ENCODE assay signal across 25 cellular contexts in the genomic region with DNA sequence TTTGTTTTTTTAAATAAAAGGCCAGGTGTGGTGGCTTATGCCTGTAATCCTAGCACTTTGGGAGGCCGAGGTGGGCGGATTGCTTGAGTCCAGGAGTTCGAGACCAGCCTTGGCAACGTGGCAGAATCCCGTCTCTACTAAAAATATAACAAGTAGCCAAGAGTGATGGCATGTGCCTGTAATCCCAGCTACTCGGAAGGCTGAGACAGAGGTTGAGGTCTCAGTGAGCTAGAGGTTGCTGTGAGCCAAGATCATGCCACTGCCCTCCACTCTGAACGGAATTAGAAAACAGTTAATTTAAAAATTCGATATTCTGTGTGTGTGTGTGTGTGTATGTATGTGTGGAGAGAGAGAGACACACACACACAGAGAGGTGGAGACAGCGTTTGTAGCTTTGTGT.
"Had no signal": no experiment of that assay in that cellular context is flagged by ENCODE, and none has a peak within 500 bp of the region (broad histone marks: within the 10 kb centered on the region; RNA-seq: fewer than 3 reads in every experiment).

No MANE protein-coding gene starts in this region.

- H3K4me2 ChIP-seq: smooth muscle cell had no signal

- H3K4me1 ChIP-seq: uterus had no signal

- H3K9me3 ChIP-seq: uterus had no signal

- H3K36me3 Mint-ChIP-seq: activated naive CD8-positive, alpha-beta T cell; natural killer cell; type B pancreatic cell had no signal

- H3K27me3 Mint-ChIP-seq: activated CD4-positive, alpha-beta T cell treated with anti-CD3 and anti-CD28 coated beads for 36 hours; activated CD8-positive, alpha-beta memory T cell treated with anti-CD3 and anti-CD28 coated beads, Interleukin-2, amount 10 ng/mL, durations not matched to agents 7 days and 5 days; activated naive CD8-positive, alpha-beta T cell; stimulated activated memory B cell treated with anti-CD40 and anti-IgM and Interleukin-4, amounts not matched to agents 10 μg/mL and 1 μg/mL and 100 μg/mL, for 72 hours; stimulated activated naive CD8-positive, alpha-beta T cell treated with anti-CD3 and anti-CD28 coated beads, Interleukin-15, amount 100 ng/mL, for 72 hours; type B pancreatic cell had no signal

- H3K27ac ChIP-seq: uterus had no signal

- H3K27me3 ChIP-seq: uterus had no signal

- H3K4me3 Mint-ChIP-seq: activated CD4-positive, alpha-beta T cell treated with anti-CD3 and anti-CD28 coated beads for 36 hours; activated CD8-positive, alpha-beta memory T cell treated with anti-CD3 and anti-CD28 coated beads, Interleukin-2, amount 10 ng/mL, durations not matched to agents 7 days and 5 days; activated CD8-positive, alpha-beta T cell treated with anti-CD3 and anti-CD28 coated beads, Interleukin-2, amount 10 ng/mL, durations not matched to agents 7 days and 5 days; activated naive CD8-positive, alpha-beta T cell; natural killer cell; stimulated activated memory B cell treated with anti-CD40 and anti-IgM and Interleukin-4, amounts not matched to agents 10 μg/mL and 1 μg/mL and 100 μg/mL, for 72 hours; stimulated activated naive CD8-positive, alpha-beta T cell treated with anti-CD3 and anti-CD28 coated beads, Interleukin-15, amount 100 ng/mL, for 72 hours; type B pancreatic cell had no signal

- H3K9me3 Mint-ChIP-seq: natural killer cell; stimulated activated memory B cell treated with anti-CD40 and anti-IgM and Interleukin-4, amounts not matched to agents 10 μg/mL and 1 μg/mL and 100 μg/mL, for 72 hours; stimulated activated naive CD8-positive, alpha-beta T cell treated with anti-CD3 and anti-CD28 coated beads, Interleukin-15, amount 100 ng/mL, for 72 hours had no signal

- H3K4me3 ChIP-seq: lung, smooth muscle cell, uterus had no signal

- ATAC-seq: activated CD4-positive, alpha-beta T cell treated with anti-CD3 and anti-CD28 coated beads for 36 hours; activated CD8-positive, alpha-beta memory T cell treated with anti-CD3 and anti-CD28 coated beads, Interleukin-2, amount 10 ng/mL, durations not matched to agents 7 days and 5 days; activated CD8-positive, alpha-beta T cell treated with anti-CD3 and anti-CD28 coated beads, Interleukin-2, amount 10 ng/mL, durations not matched to agents 7 days and 5 days; esophagus mucosa; left lobe of liver; natural killer cell; stimulated activated memory B cell treated with anti-CD40 and anti-IgM and Interleukin-4, amounts not matched to agents 10 μg/mL and 1 μg/mL and 100 μg/mL, for 72 hours; stimulated activated naive CD8-positive, alpha-beta T cell treated with anti-CD3 and anti-CD28 coated beads, Interleukin-15, amount 100 ng/mL, for 72 hours had no signal

- H3K27ac Mint-ChIP-seq: activated CD4-positive, alpha-beta T cell treated with anti-CD3 and anti-CD28 coated beads for 36 hours; activated CD8-positive, alpha-beta memory T cell treated with anti-CD3 and anti-CD28 coated beads, Interleukin-2, amount 10 ng/mL, durations not matched to agents 7 days and 5 days; activated CD8-positive, alpha-beta T cell treated with anti-CD3 and anti-CD28 coated beads, Interleukin-2, amount 10 ng/mL, durations not matched to agents 7 days and 5 days; activated naive CD8-positive, alpha-beta T cell; stimulated activated memory B cell treated with anti-CD40 and anti-IgM and Interleukin-4, amounts not matched to agents 10 μg/mL and 1 μg/mL and 100 μg/mL, for 72 hours; stimulated activated naive CD8-positive, alpha-beta T cell treated with anti-CD3 and anti-CD28 coated beads, Interleukin-15, amount 100 ng/mL, for 72 hours; type B pancreatic cell had no signal

- H3K36me3 ChIP-seq: uterus had no signal

- DNase-seq: activated CD4-positive, alpha-beta T cell treated with anti-CD3 and anti-CD28 coated beads for 36 hours; activated CD8-positive, alpha-beta memory T cell treated with anti-CD3 and anti-CD28 coated beads, Interleukin-2, amount 10 ng/mL, durations not matched to agents 7 days and 5 days; activated CD8-positive, alpha-beta T cell treated with anti-CD3 and anti-CD28 coated beads, Interleukin-2, amount 10 ng/mL, durations not matched to agents 7 days and 5 days; activated effector memory CD4-positive, alpha-beta T cell treated with Interleukin-2 at 50 U/mL for 16 hours; activated naive CD4-positive, alpha-beta T cell treated with Interleukin-2 at 50 U/mL for 16 hours; anterior cingulate cortex; foreskin fibroblast; head of caudate nucleus; mesendoderm; natural killer cell; retina; stimulated activated CD4-positive, alpha-beta T cell treated with anti-CD3 and anti-CD28 coated beads, Interleukin-1b, Interleukin-23, amount 100 ng/mL, for 48 hours; stimulated activated CD4-positive, alpha-beta T cell treated with anti-CD3 and anti-CD28 coated beads, Interleukin-4, amount 100 ng/mL, for 4 hours; stimulated activated CD8-positive, alpha-beta memory T cell treated with anti-CD3 and anti-CD28 coated beads, Interleukin-4, amount 100 ng/mL, for 48 hours; stimulated activated naive CD8-positive, alpha-beta T cell treated with anti-CD3 and anti-CD28 coated beads, Interleukin-15, amount 100 ng/mL, for 72 hours; substantia nigra; T-helper 2 cell; uterus had no signal
